Comparison of ENCODE assay signal across 8 cellular contexts in genomic region chr3:126212629-126213375, GRCh38. TPM values are rescaled to one million over a fixed set of nuclear protein-coding genes. Genes with fewer than 3 reads are reported as not detected.
DNase-seq lines count a peak whose midpoint lies in the region; ATAC-seq, FAIRE-seq and TF ChIP-seq lines count a peak whose summit lies in the region.

No MANE protein-coding gene starts in this region.

- DNase-seq in GM10266 (ENCODE audit: extremely low spot score) (no peak), SKM-1 (lab: John Stamatoyannopoulos, UW; ENCODE audit: unreplicated experiment) (peak; percentile 52), fibroblast of peridontal ligament (ENCODE audit: extremely low read depth) (peak; percentile 44), GM12892 (ENCODE audit: insufficient read length) (no peak), T1000 (lab: John Stamatoyannopoulos, UW) (no peak)
- DNase-seq in naive thymus-derived CD4-positive, alpha-beta T cell: no peak

- FAIRE-seq in GM12892 (lab: Jason Lieb, UNC): no peak

- TF ChIP-seq CTCF in 22Rv1 (IDR thresholded peaks at IDR 0.05) (peak; percentile 74), GM10266 (IDR thresholded peaks at IDR 0.05; ENCODE audit: control insufficient read depth, insufficient read depth, low read depth, missing control alignments) (peak; percentile 24)

- no peak for TF ChIP-seq POLR2A in GM12892 (IDR thresholded peaks at IDR 0.05; ENCODE audit: low read depth, low read length)

- H3K9me3 ChIP-seq in naive thymus-derived CD4-positive, alpha-beta T cell (ENCODE audit: control insufficient read depth in 2 of 3, low read length in 3 of 3): no peaks in the 10 kb centered on the region

- peaks cover 57 to 89% (median 74%) of the 10 kb centered on the region in 5 donors for H3K27me3 Mint-ChIP-seq in naive thymus-derived CD4-positive, alpha-beta T cell

- no peaks in the 10 kb centered on the region for H3K36me3 Mint-ChIP-seq in naive thymus-derived CD4-positive, alpha-beta T cell

- intact Hi-C loops in naive thymus-derived CD4-positive, alpha-beta T cell (cut with micrococcal nuclease): no loop called here

- peaks cover 0 to 6% of the 10 kb centered on the region in 2 donors for H3K27me3 ChIP-seq in naive thymus-derived CD4-positive, alpha-beta T cell (ENCODE audit: control insufficient read depth in 2 of 2, insufficient read depth in 2 of 2, low read length in 2 of 2)

- POLR2A ChIA-PET in naive thymus-derived CD4-positive, alpha-beta T cell (lab: Charles Lee): no interaction called here

- peaks cover 0 to 5% (median 0%) of the 10 kb centered on the region in 11 donors for H3K9me3 Mint-ChIP-seq in naive thymus-derived CD4-positive, alpha-beta T cell

- CTCF ChIA-PET in naive thymus-derived CD4-positive, alpha-beta T cell (lab: Charles Lee): no interaction called here

- H3K27ac Mint-ChIP-seq in naive thymus-derived CD4-positive, alpha-beta T cell: no peak overlapping the region

- ATAC-seq in naive thymus-derived CD4-positive, alpha-beta T cell: no peak
- no peak for ATAC-seq in GM21367 (IDR thresholded peaks at IDR 0.05; ENCODE audit: unreplicated experiment)

- no peak overlapping the region for H3K4me3 ChIP-seq in naive thymus-derived CD4-positive, alpha-beta T cell (ENCODE audit: low read length)

- H3K36me3 ChIP-seq in naive thymus-derived CD4-positive, alpha-beta T cell (ENCODE audit: control insufficient read depth in 2 of 3, insufficient read depth in 3 of 3, low read length in 3 of 3): no peaks in the 10 kb centered on the region

- no peak overlapping the region for H3K27ac ChIP-seq in 22Rv1
- H3K27ac ChIP-seq in naive thymus-derived CD4-positive, alpha-beta T cell (ENCODE audit: low read depth, low read length): no peak overlapping the region

- H3K4me3 Mint-ChIP-seq in naive thymus-derived CD4-positive, alpha-beta T cell: peak overlapping the region; percentile 9 to 90 (median 74)

- no peaks in the 10 kb centered on the region for H3K4me1 ChIP-seq in naive thymus-derived CD4-positive, alpha-beta T cell (ENCODE audit: control insufficient read depth in 2 of 2, insufficient read depth in 2 of 2, low read length in 2 of 2)

- H3K4me1 Mint-ChIP-seq in naive thymus-derived CD4-positive, alpha-beta T cell: peaks cover 0 to 12% (median 8%) of the 10 kb centered on the region in 7 donors

RNA-seq across cellular contexts. Expression of gene ALDH1L1, which starts 32.4 kb away (rescaled TPM):
- total RNA-seq in naive thymus-derived CD4-positive, alpha-beta T cell: not detected
- polyA plus RNA-seq in naive thymus-derived CD4-positive, alpha-beta T cell: not detected
- polyA plus RNA-seq in GM12892 (2012; ENCODE audit: missing spikeins): 0.55 TPM

Comparison
In these comparisons a context has a peak if more than half of its experiments do, and no peak if none do; other contexts are left out.
1. DNase-seq: peak in SKM-1 (single experiment) and fibroblast of peridontal ligament (single experiment); none in GM10266 (single experiment), naive thymus-derived CD4-positive, alpha-beta T cell (0 of 9), GM12892 (single experiment) and T1000 (single experiment).